ENCODE assay signal across 10 cellular contexts in genomic region chr20:709421-709820, GRCh38. TPM values are rescaled to one million over a fixed set of nuclear protein-coding genes. Genes with fewer than 3 reads are reported as not detected.
DNase-seq lines count a peak whose midpoint lies in the region; ATAC-seq and FAIRE-seq lines count a peak whose summit lies in the region.
"Had no signal": no experiment of that assay in that cellular context is flagged by ENCODE, and none has a peak within 500 bp of the region (broad histone marks: within the 10 kb centered on the region; RNA-seq: fewer than 3 reads in every experiment).

No MANE protein-coding gene starts in this region.

- no peak for FAIRE-seq in GM19239 (lab: Jason Lieb, UNC)

- ATAC-seq in GM21381 (IDR thresholded peaks at IDR 0.05; ENCODE audit: unreplicated experiment), result no peak
- ATAC-seq in GM19035 (IDR thresholded peaks at IDR 0.05; ENCODE audit: unreplicated experiment), result no peak

- DNase-seq in DMS153 treated with DMSO at 0.1 percent for 48 hours (lab: John Stamatoyannopoulos, UW; ENCODE audit: unreplicated experiment) (peak; percentile 57), NCI-H2029 treated with DMSO at 0.1 percent for 48 hours (lab: John Stamatoyannopoulos, UW) (peak; percentile 50), cerebellum (ENCODE audit: low spot score) (peak; percentile 55), midbrain (lab: John Stamatoyannopoulos, UW) (peak; percentile 15), NOMO-1 (lab: John Stamatoyannopoulos, UW; ENCODE audit: unreplicated experiment in 2 of 2) (no peak), GM19239 (ENCODE audit: insufficient read length, low spot score) (no peak)
- DNase-seq: DND-41, SW 1271 had no signal

RNA-seq across cellular contexts. Expression of gene SCRT2, which starts 33.8 kb away (rescaled TPM):
- 2.9 TPM for total RNA-seq in cerebellum

RNA-seq across cellular contexts. Expression of gene SRXN1, which starts 56.4 kb away (rescaled TPM):
- 6.5 TPM for total RNA-seq in cerebellum

RNA-seq across cellular contexts. Expression of gene SLC52A3, which starts 58.9 kb away (rescaled TPM):
- total RNA-seq in cerebellum, result 0.36 TPM

Comparison
In these comparisons a context has a peak if more than half of its experiments do, and no peak if none do; other contexts are left out.
1. DNase-seq: peak in DMS153 treated with DMSO at 0.1 percent for 48 hours (single experiment), NCI-H2029 treated with DMSO at 0.1 percent for 48 hours (single experiment), cerebellum (single experiment) and midbrain (single experiment); none in NOMO-1 (0 of 2) and GM19239 (single experiment).